ENCODE assay signal across 20 cellular contexts in genomic region chr2:224286923-224287322, GRCh38.
DNase-seq lines count a peak whose midpoint lies in the region; ATAC-seq and TF ChIP-seq lines count a peak whose summit lies in the region.
"Had no signal": no experiment of that assay in that cellular context is flagged by ENCODE, and none has a peak within 500 bp of the region (broad histone marks: within the 10 kb centered on the region; RNA-seq: fewer than 3 reads in every experiment).

No MANE protein-coding gene starts in this region.

- TF ChIP-seq POLR2A in sigmoid colon (IDR thresholded peaks at IDR 0.05) = no peak

- WGBS in sigmoid colon, 2 donors = 45 to 50% methylated on average over 2 of the region's 2 CpGs

- intact Hi-C loops in sigmoid colon (cut with DNase I) = loop anchor here (2.0 kb wide), 1 partner anchor 294 kb away; no protein-coding TSS in a partner anchor

- in situ Hi-C loops in brain microvascular endothelial cell (cut with HindIII; ENCODE audit: low pct_ligation_motif_present, low sequenced_read_pairs) = loop anchor here (25.0 kb wide), 1 partner anchor 300 kb away; no protein-coding TSS in a partner anchor

- TF ChIP-seq CTCF in Loucy (conservative IDR thresholded peaks at IDR 0.05; ENCODE audit: low read length) (peak; percentile 15; the same call in 1 of the 2 replicates), brain microvascular endothelial cell (IDR thresholded peaks at IDR 0.05; ENCODE audit: low read depth, low read length, missing control alignments) (peak; percentile 11), sigmoid colon (IDR thresholded peaks at IDR 0.05) (no peak), foreskin keratinocyte (conservative IDR thresholded peaks at IDR 0.05) (no peak)

- no peaks in the 10 kb centered on the region for H3F3A ChIP-seq in Loucy (ENCODE audit: low read depth)

- H3K79me2 ChIP-seq in Loucy (ENCODE audit: insufficient read depth, low read length) = no peaks in the 10 kb centered on the region

- no peak for ATAC-seq in foreskin keratinocyte
- ATAC-seq: esophagus mucosa, Panc1, T-helper 17 cell had no signal

- H3K4me3 ChIP-seq in Loucy (ENCODE audit: low read length, poor library complexity, severe bottlenecking) = no peak overlapping the region
- no peak overlapping the region for H3K4me3 ChIP-seq in brain microvascular endothelial cell (ENCODE audit: low read depth, low read length)
- H3K4me3 ChIP-seq in sigmoid colon = no peak overlapping the region
- H3K4me3 ChIP-seq: BLaER1, coronary artery, testis had no signal

- H3K27ac ChIP-seq in brain microvascular endothelial cell = no peak overlapping the region
- H3K27ac ChIP-seq in sigmoid colon = no peak overlapping the region
- H3K27ac ChIP-seq in foreskin keratinocyte = no peak overlapping the region
- H3K27ac ChIP-seq: BLaER1, coronary artery, testis had no signal

- H3K27me3 ChIP-seq in Loucy (ENCODE audit: insufficient read depth, low read length, poor library complexity, severe bottlenecking) (no peaks in the 10 kb centered on the region), brain microvascular endothelial cell (replicated peaks) (no peaks in the 10 kb centered on the region), sigmoid colon (no peaks in the 10 kb centered on the region), foreskin keratinocyte (peaks cover 17% of the 10 kb centered on the region)
- H3K27me3 ChIP-seq: BLaER1, testis had no signal

- no peaks in the 10 kb centered on the region for H4K20me1 ChIP-seq in Loucy (ENCODE audit: insufficient read depth, low read length, poor library complexity, severe bottlenecking)
- H4K20me1 ChIP-seq: BLaER1 had no signal

- H3K9me2 ChIP-seq in Loucy (replicated peaks; ENCODE audit: low read depth, low read length) = no peaks in the 10 kb centered on the region

- peak; percentile 31 for DNase-seq in A172 (ENCODE audit: low spot score)
- peak; percentile 3 for DNase-seq in Daoy (ENCODE audit: low read depth)
- DNase-seq in brain microvascular endothelial cell = no peak
- DNase-seq in NCI-H2227 treated with DMSO at 0.1 percent for 48 hours (lab: John Stamatoyannopoulos, UW) = no peak
- no peak for DNase-seq in sigmoid colon
- DNase-seq in foreskin keratinocyte = no peak
- DNase-seq in HuH-7.5 (ENCODE audit: low spot score) = no peak
- DNase-seq: amygdala, DMS79, hippocampal formation, MM.1S, naive B cell, NCI-H2171, T-helper 17 cell, testis had no signal

- H3K9me3 ChIP-seq in Loucy (ENCODE audit: insufficient read depth, low read depth, low read length) = no peaks in the 10 kb centered on the region
- no peaks in the 10 kb centered on the region for H3K9me3 ChIP-seq in sigmoid colon
- H3K9me3 ChIP-seq: BLaER1, testis had no signal

- H3K4me2 ChIP-seq in Loucy (ENCODE audit: low read depth, low read length, poor library complexity, severe bottlenecking) = no peak overlapping the region
- H3K4me2 ChIP-seq: BLaER1 had no signal

- H3K36me3 ChIP-seq in Loucy (ENCODE audit: insufficient read depth, low read length) = no peaks in the 10 kb centered on the region
- no peaks in the 10 kb centered on the region for H3K36me3 ChIP-seq in brain microvascular endothelial cell (replicated peaks)
- no peaks in the 10 kb centered on the region for H3K36me3 ChIP-seq in sigmoid colon
- H3K36me3 ChIP-seq: BLaER1 had no signal

- no peak overlapping the region for H2AFZ ChIP-seq in Loucy (ENCODE audit: low read length)

- no peaks in the 10 kb centered on the region for H3K4me1 ChIP-seq in Loucy (ENCODE audit: insufficient read depth, low read length, poor library complexity, severe bottlenecking)
- H3K4me1 ChIP-seq in sigmoid colon = no peaks in the 10 kb centered on the region
- no peaks in the 10 kb centered on the region for H3K4me1 ChIP-seq in foreskin keratinocyte
- H3K4me1 ChIP-seq: BLaER1, testis had no signal

- TF ChIP-seq EP300 in sigmoid colon (IDR thresholded peaks at IDR 0.05) = no peak

- no peak overlapping the region for H3K9ac ChIP-seq in Loucy (ENCODE audit: low read depth, low read length, poor library complexity, severe bottlenecking)
- H3K9ac ChIP-seq: BLaER1 had no signal

Comparison
In these comparisons a context has a peak if more than half of its experiments do, and no peak if none do; other contexts are left out.
1. DNase-seq: peak in A172 (single experiment) and Daoy (single experiment); none in brain microvascular endothelial cell (single experiment), NCI-H2227 treated with DMSO at 0.1 percent for 48 hours (single experiment), sigmoid colon (single experiment), foreskin keratinocyte (0 of 2) and HuH-7.5 (single experiment).
2. CTCF ChIP-seq: peak in Loucy (single experiment) and brain microvascular endothelial cell (single experiment); none in sigmoid colon (0 of 4) and foreskin keratinocyte (single experiment).